14 cellular contexts compared by ENCODE assay signal in the genomic region with DNA sequence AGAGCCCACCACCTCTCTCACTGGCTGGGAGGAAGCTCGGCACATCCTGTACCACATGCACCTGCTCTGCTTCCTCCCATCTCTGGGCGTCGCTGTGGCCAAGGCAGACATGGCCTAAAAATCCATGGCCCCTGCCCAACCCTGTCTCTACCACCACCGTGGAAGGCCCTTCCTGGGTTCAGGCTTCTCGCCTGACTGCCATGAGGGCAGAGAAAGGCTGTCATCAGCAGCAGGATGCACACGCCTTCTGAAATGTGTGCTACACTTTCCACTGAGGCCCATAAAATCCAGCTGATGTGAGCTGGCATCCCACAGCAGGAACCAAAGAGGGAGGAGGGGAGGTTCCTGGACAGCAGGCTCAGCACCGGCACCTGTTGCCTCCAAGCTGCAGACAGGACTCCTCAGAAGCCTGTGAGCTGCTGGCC.
DNase-seq lines count a peak whose midpoint lies in the region; ATAC-seq, FAIRE-seq and TF ChIP-seq lines count a peak whose summit lies in the region.
"Had no signal": no experiment of that assay in that cellular context is flagged by ENCODE, and none has a peak within 500 bp of the region (broad histone marks: within the 10 kb centered on the region; RNA-seq: fewer than 3 reads in every experiment).

No MANE protein-coding gene starts in this region.

- BruUV-seq in HepG2 (replicated peaks; lab: Mats Ljungman, UMichigan): no TSS peak

- DNase-seq in HepG2 (ENCODE audit: low spot score) (no peak), right lobe of liver (no peak), HL-60 (ENCODE audit: low read depth in 1 of 2, low spot score in 1 of 2) (peak; percentile 10 to 51), SK-MEL-5 (ENCODE audit: low read depth, low spot score) (peak; percentile 51), SW480 (ENCODE audit: low spot score) (no peak), GM19240 (ENCODE audit: insufficient read length, low spot score) (no peak)
- DNase-seq: CD8-positive, alpha-beta memory T cell; NCI-H1694 treated with DMSO at 0.1 percent for 48 hours; pancreas had no signal

- TF ChIP-seq CTCF in HepG2 (CRISPR knock-in tag; IDR thresholded peaks at IDR 0.05) (peak; percentile 51), right lobe of liver (IDR thresholded peaks at IDR 0.05) (no peak), HL-60 (IDR thresholded peaks at IDR 0.05; ENCODE audit: insufficient read depth, low read length) (peak; percentile 34)

- H3K4me1 Mint-ChIP-seq in stimulated activated memory B cell treated with anti-CD40 and anti-IgM and Interleukin-4, amounts not matched to agents 10 μg/mL and 1 μg/mL and 100 μg/mL, for 72 hours: peaks cover 6% of the 10 kb centered on the region

- no peaks in the 10 kb centered on the region for H3K36me3 Mint-ChIP-seq in stimulated activated memory B cell treated with anti-CD40 and anti-IgM and Interleukin-4, amounts not matched to agents 10 μg/mL and 1 μg/mL and 100 μg/mL, for 72 hours
- H3K36me3 Mint-ChIP-seq: CD8-positive, alpha-beta memory T cell had no signal

- H3K79me2 ChIP-seq in HepG2 (ENCODE audit: insufficient read depth, low read length): peaks cover 3% of the 10 kb centered on the region
- H3K79me2 ChIP-seq: hepatocyte had no signal

- H3K27ac Mint-ChIP-seq in stimulated activated memory B cell treated with anti-CD40 and anti-IgM and Interleukin-4, amounts not matched to agents 10 μg/mL and 1 μg/mL and 100 μg/mL, for 72 hours: no peak overlapping the region

- CTCF ChIA-PET in HepG2 (lab: Yijun Ruan, JAX; ENCODE audit: low intra/inter-chr PET ratio, low total read pairs): no interaction called here

- 51% methylated on average over 6 of the region's 7 CpGs for WGBS in HepG2 (ENCODE audit: low lambda C conversion rate)
- 47% methylated on average over 5 of the region's 7 CpGs for WGBS in right lobe of liver (ENCODE audit: insufficient coverage, low coverage, low lambda C conversion rate, missing lambda C conversion rate)

- no peak overlapping the region for H2AFZ ChIP-seq in HepG2 (ENCODE audit: low read length)
- H2AFZ ChIP-seq: hepatocyte had no signal

- no peak for TF ChIP-seq RAD21 in HepG2 (CRISPR knock-in tag; IDR thresholded peaks at IDR 0.05)

- H3K9ac ChIP-seq in HepG2 (ENCODE audit: insufficient read depth, low read depth, low read length): no peak overlapping the region

- peaks cover 21% of the 10 kb centered on the region for H3K4me1 ChIP-seq in HepG2 (ENCODE audit: insufficient read depth, low read length)
- no peaks in the 10 kb centered on the region for H3K4me1 ChIP-seq in right lobe of liver

- no peak overlapping the region for H3K4me2 ChIP-seq in HepG2 (ENCODE audit: low read depth, low read length)
- H3K4me2 ChIP-seq: hepatocyte had no signal

- H3K9me3 ChIP-seq in HepG2 (ENCODE audit: low read length): no peaks in the 10 kb centered on the region
- H3K9me3 ChIP-seq in right lobe of liver: no peaks in the 10 kb centered on the region
- H3K9me3 ChIP-seq: body of pancreas, pancreas had no signal

- peaks cover 34% of the 10 kb centered on the region for H4K20me1 ChIP-seq in HepG2 (ENCODE audit: insufficient read depth, low read length)

- no peak for FAIRE-seq in HepG2 (lab: Jason Lieb, UNC)
- FAIRE-seq: pancreas, RCC 7860 had no signal

- peak; percentile 29 for ATAC-seq in HepG2
- no peak for ATAC-seq in right lobe of liver
- peak; percentile 52 for ATAC-seq in stimulated activated memory B cell treated with anti-CD40 and anti-IgM and Interleukin-4, amounts not matched to agents 10 μg/mL and 1 μg/mL and 100 μg/mL, for 72 hours
- ATAC-seq in GM18520 (IDR thresholded peaks at IDR 0.05; ENCODE audit: unreplicated experiment): no peak
- ATAC-seq: body of pancreas, pancreas had no signal

- H3K27me3 Mint-ChIP-seq in stimulated activated memory B cell treated with anti-CD40 and anti-IgM and Interleukin-4, amounts not matched to agents 10 μg/mL and 1 μg/mL and 100 μg/mL, for 72 hours: peaks cover 18% of the 10 kb centered on the region

- H3K4me3 ChIP-seq in HepG2 (replicated peaks in 1 of 3; ENCODE audit: insufficient read depth in 1 of 3, low read depth in 2 of 3, low read length in 3 of 3) (no peak overlapping the region), right lobe of liver (no peak overlapping the region), HL-60 (replicated peaks; ENCODE audit: insufficient read depth, low read length) (no peak overlapping the region)
- H3K4me3 ChIP-seq: body of pancreas, hepatocyte, pancreas had no signal

- intact Hi-C loops in HepG2 (cut with micrococcal nuclease; ENCODE audit: unreplicated experiment): loop anchor here (10.0 kb wide), 2 partner anchors 59 to 271 kb away; no protein-coding TSS in a partner anchor
- intact Hi-C loops in right lobe of liver (cut with DNase I): no loop called here

- no peak overlapping the region for H3K4me3 Mint-ChIP-seq in stimulated activated memory B cell treated with anti-CD40 and anti-IgM and Interleukin-4, amounts not matched to agents 10 μg/mL and 1 μg/mL and 100 μg/mL, for 72 hours
- H3K4me3 Mint-ChIP-seq: CD8-positive, alpha-beta memory T cell had no signal

- TF ChIP-seq EP300 in HepG2 (IDR thresholded peaks at IDR 0.05; ENCODE audit: low read depth in 2 of 2, low read length in 2 of 2): no peak
- no peak for TF ChIP-seq EP300 in HepG2 (CRISPR knock-in tag; IDR thresholded peaks at IDR 0.05; ENCODE audit: borderline replicate concordance)

- H3K27me3 ChIP-seq in HepG2 (ENCODE audit: control insufficient read depth in 1 of 2, insufficient read depth in 2 of 2, low read length in 2 of 2) (no peaks in the 10 kb centered on the region), right lobe of liver (no peaks in the 10 kb centered on the region), HL-60 (ENCODE audit: insufficient read depth, poor library complexity, severe bottlenecking) (peaks cover 3% of the 10 kb centered on the region)
- H3K27me3 ChIP-seq: body of pancreas, pancreas had no signal

- in situ Hi-C loops in HepG2 (cut with HindIII; ENCODE audit: extremely low pct_ligation_motif_present, low pct_unique_long_range_greater_than_20kb) (no loop called here), SK-MEL-5 (cut with HindIII; ENCODE audit: low pct_unique_long_range_greater_than_20kb, low sequenced_read_pairs) (no loop called here)

- POLR2A ChIA-PET in HepG2 (lab: Yijun Ruan, JAX): no interaction called here

- H3K36me3 ChIP-seq in HepG2 (replicated peaks in 1 of 2; ENCODE audit: control insufficient read depth in 1 of 2, insufficient read depth in 2 of 2, low read length in 2 of 2): no peaks in the 10 kb centered on the region; a peak in 1 of 5 replicates
- no peaks in the 10 kb centered on the region for H3K36me3 ChIP-seq in right lobe of liver
- H3K36me3 ChIP-seq: pancreas had no signal

- no peak for TF ChIP-seq POLR2A in HepG2 (IDR thresholded peaks at IDR 0.05; ENCODE audit: insufficient read depth in 1 of 2, low read depth in 2 of 2, low read length in 2 of 2)
- no peak for TF ChIP-seq POLR2A in right lobe of liver (IDR thresholded peaks at IDR 0.05)

- H3K27ac ChIP-seq in HepG2 (ENCODE audit: extremely low read length, insufficient read depth, low read length) (no peak overlapping the region), right lobe of liver (no peak overlapping the region), HL-60 (replicated peaks) (no peak overlapping the region)
- H3K27ac ChIP-seq: body of pancreas, hepatocyte, pancreas had no signal

- H3K9me3 Mint-ChIP-seq in stimulated activated memory B cell treated with anti-CD40 and anti-IgM and Interleukin-4, amounts not matched to agents 10 μg/mL and 1 μg/mL and 100 μg/mL, for 72 hours: no peaks in the 10 kb centered on the region
- H3K9me3 Mint-ChIP-seq: CD8-positive, alpha-beta memory T cell had no signal

TF ChIP-seq in HepG2, 621 proteins besides CTCF, POLR2A, EP300 and RAD21:
- TF ChIP-seq SMAD1 (CRISPR knock-in tag; IDR thresholded peaks at IDR 0.05; ENCODE audit: borderline replicate concordance, low read depth) (no peak), HNF4A (CRISPR knock-in tag; IDR thresholded peaks at IDR 0.05) (no peak), BRF2 (CRISPR knock-in tag; IDR thresholded peaks at IDR 0.05) (no peak), STAG1 (CRISPR knock-in tag; IDR thresholded peaks at IDR 0.05) (peak; percentile 52)

Comparison
In these comparisons a context has a peak if more than half of its experiments do, and no peak if none do; other contexts are left out.
1. ATAC-seq: peak in HepG2 (single experiment) and stimulated activated memory B cell treated with anti-CD40 and anti-IgM and Interleukin-4, amounts not matched to agents 10 μg/mL and 1 μg/mL and 100 μg/mL, for 72 hours (single experiment); none in right lobe of liver (0 of 4) and GM18520 (single experiment).
2. CTCF ChIP-seq: peak in HepG2 (single experiment) and HL-60 (single experiment); none in right lobe of liver (0 of 4).
3. DNase-seq: peak in HL-60 (2 of 2) and SK-MEL-5 (single experiment); none in HepG2 (single experiment), right lobe of liver (0 of 3), SW480 (single experiment) and GM19240 (single experiment).